Comparison of ENCODE assay signal across 24 cellular contexts in genomic region chr10:27908231-27908630, GRCh38.
"Had no signal": no experiment of that assay in that cellular context is flagged by ENCODE, and none has a peak within 500 bp of the region (broad histone marks: within the 10 kb centered on the region; RNA-seq: fewer than 3 reads in every experiment).

No MANE protein-coding gene starts in this region.

- DNase-seq: activated B cell treated with CpG ODN at 0.5 μM for 24 hours; activated CD4-positive, alpha-beta T cell treated with anti-CD3 and anti-CD28 coated beads for 1 hour; activated CD4-positive, alpha-beta T cell treated with anti-CD3 and anti-CD28 coated beads, Interleukin-2, amount 10 ng/mL, durations not matched to agents 24 days and 14 days; activated CD4-positive, alpha-beta T cell treated with anti-CD3 and anti-CD28 coated beads, Interleukin-2, amount 50 U/mL, for 48 hours; activated CD8-positive, alpha-beta memory T cell treated with anti-CD3 and anti-CD28 coated beads, Interleukin-2, amount 10 ng/mL, durations not matched to agents 7 days and 5 days; activated effector memory CD4-positive, alpha-beta T cell treated with anti-CD3 and anti-CD28 coated beads, Interleukin-2, amount 50 U/mL, for 16 hours; activated naive CD4-positive, alpha-beta T cell treated with Interleukin-2 at 50 U/mL for 16 hours; activated naive CD8-positive, alpha-beta T cell treated with anti-CD3 and anti-CD28 coated beads, Interleukin-2, amount 50 U/mL, for 24 hours; activated T-cell treated with anti-CD3 and anti-CD28 coated beads, Interleukin-2, amount 50 U/mL, for 4 hours; amniotic stem cell; body of pancreas; central memory CD4-positive, alpha-beta T cell; cortex of kidney; MG63; NCI-H187; NCI-H2081 treated with DMSO at 0.1 percent for 48 hours; NCI-H446; PC-3; SHP77 treated with DMSO at 0.1 percent for 48 hours; T-helper 17 cell; T-helper 9 cell had no signal

- ATAC-seq: activated CD8-positive, alpha-beta memory T cell treated with anti-CD3 and anti-CD28 coated beads, Interleukin-2, amount 10 ng/mL, durations not matched to agents 7 days and 5 days; activated naive CD4-positive, alpha-beta T cell treated with anti-CD3 and anti-CD28 coated beads, Interleukin-2, amount 50 U/mL, for 72 hours; activated naive CD8-positive, alpha-beta T cell treated with anti-CD3 and anti-CD28 coated beads, Interleukin-2, amount 50 U/mL, for 24 hours; activated T-cell treated with anti-CD3 and anti-CD28 coated beads, Interleukin-2, amount 50 U/mL, for 4 hours; body of pancreas; PC-3; T-helper 17 cell had no signal

- FAIRE-seq: bronchial epithelial cell, RCC 7860 had no signal
